In genomic region chr10:49385939-49386922, GRCh38 we compare ENCODE assay signal across 20 cellular contexts. TPM values are rescaled to one million over a fixed set of nuclear protein-coding genes. Genes with fewer than 3 reads are reported as not detected.
"Had no signal": no experiment of that assay in that cellular context is flagged by ENCODE, and none has a peak within 500 bp of the region (broad histone marks: within the 10 kb centered on the region; RNA-seq: fewer than 3 reads in every experiment).

No MANE protein-coding gene starts in this region.

- H3K9me3 ChIP-seq: body of pancreas, lower lobe of right lung, pancreas had no signal

- H3K36me3 ChIP-seq: lower lobe of right lung, pancreas, WERI-Rb-1 had no signal

- H3K4me3 ChIP-seq: body of pancreas, dorsolateral prefrontal cortex, hepatocyte, lower lobe of right lung, pancreas had no signal

- H3K27ac Mint-ChIP-seq: activated naive CD4-positive, alpha-beta T cell treated with anti-CD3 and anti-CD28 coated beads for 36 hours; naive thymus-derived CD8-positive, alpha-beta T cell; stimulated activated naive CD8-positive, alpha-beta T cell treated with anti-CD3 and anti-CD28 coated beads, Interleukin-15, Interleukin-2, amounts not matched to agents 100 ng/mL and 50 ng/mL, for 24 hours; T-helper 17 cell had no signal

- ATAC-seq: body of pancreas; left cardiac atrium; naive thymus-derived CD8-positive, alpha-beta T cell; pancreas; T-helper 17 cell had no signal

- H3K4me2 ChIP-seq: hepatocyte had no signal

- H3K4me3 Mint-ChIP-seq: activated naive CD4-positive, alpha-beta T cell treated with anti-CD3 and anti-CD28 coated beads for 36 hours; naive thymus-derived CD8-positive, alpha-beta T cell; stimulated activated naive CD8-positive, alpha-beta T cell treated with anti-CD3 and anti-CD28 coated beads, Interleukin-15, Interleukin-2, amounts not matched to agents 100 ng/mL and 50 ng/mL, for 24 hours; T-helper 17 cell had no signal

- H3K4me1 ChIP-seq: body of pancreas, foreskin keratinocyte, lower lobe of right lung, pancreas had no signal

- H3K4me1 Mint-ChIP-seq: naive thymus-derived CD8-positive, alpha-beta T cell; T-helper 17 cell had no signal

- DNase-seq: activated CD4-positive, alpha-beta T cell treated with anti-CD3 and anti-CD28 coated beads, Interleukin-2, amount 50 U/mL, for 4 hours; activated naive CD4-positive, alpha-beta T cell treated with anti-CD3 and anti-CD28 coated beads for 36 hours; body of pancreas; dorsolateral prefrontal cortex; left cardiac atrium; lower lobe of right lung; naive thymus-derived CD8-positive, alpha-beta T cell; pancreas; T-helper 17 cell; WERI-Rb-1 had no signal

- H2AFZ ChIP-seq: hepatocyte had no signal

- H3K27me3 ChIP-seq: body of pancreas had no signal

- H3K27ac ChIP-seq: body of pancreas, dorsolateral prefrontal cortex, foreskin keratinocyte, hepatocyte, lower lobe of right lung, pancreas, WERI-Rb-1 had no signal

- H3K36me3 Mint-ChIP-seq: naive thymus-derived CD8-positive, alpha-beta T cell had no signal

- H3K9me3 Mint-ChIP-seq: activated naive CD4-positive, alpha-beta T cell treated with anti-CD3 and anti-CD28 coated beads for 36 hours; naive thymus-derived CD8-positive, alpha-beta T cell; stimulated activated naive CD8-positive, alpha-beta T cell treated with anti-CD3 and anti-CD28 coated beads, Interleukin-15, Interleukin-2, amounts not matched to agents 100 ng/mL and 50 ng/mL, for 24 hours had no signal

RNA-seq across cellular contexts. Expression of gene DRGX, which starts 9.7 kb away (rescaled TPM):
- total RNA-seq: activated CD8-positive, alpha-beta memory T cell treated with anti-CD3 and anti-CD28 coated beads for 36 hours; activated naive CD4-positive, alpha-beta T cell treated with anti-CD3 and anti-CD28 coated beads for 36 hours; body of pancreas; cardiac septum; epithelial cell of proximal tubule; fibroblast of lung; foreskin keratinocyte; hepatocyte; left cardiac atrium; lower lobe of right lung; mesenteric fat pad; naive thymus-derived CD8-positive, alpha-beta T cell; pancreas; skeletal muscle tissue; T-helper 17 cell; temporal lobe had no signal
- polyA plus RNA-seq: foreskin keratinocyte; hepatocyte; naive thymus-derived CD8-positive, alpha-beta T cell; pancreas had no signal
